1 cellular context compared by ENCODE assay signal in genomic region chr4:142550955-142551354, GRCh38.
TF ChIP-seq lines count a peak whose summit lies in the region.

No MANE protein-coding gene starts in this region.

TF ChIP-seq in GM23338, 12 proteins besides CTCF, POLR2A, EP300 and RAD21 (continued from another document):
- TF ChIP-seq ZNF462 (CRISPR knock-in tag; IDR thresholded peaks at IDR 0.05) (no peak), EZH2 (IDR thresholded peaks at IDR 0.05; ENCODE audit: low read depth, unreplicated experiment) (no peak)
